ENCODE assay signal across 1 cellular context in genomic region chr19:18100710-18101109, GRCh38.
TF ChIP-seq lines count a peak whose summit lies in the region.

No MANE protein-coding gene starts in this region.

TF ChIP-seq in IMR-90, 13 proteins besides CTCF, POLR2A, EP300 and RAD21:
- no peak for TF ChIP-seq ELK1 (IDR thresholded peaks at IDR 0.05; ENCODE audit: borderline replicate concordance, low read depth, low read length)
- no peak for TF ChIP-seq SMC3 (IDR thresholded peaks at IDR 0.05; ENCODE audit: low read depth, low read length)
- TF ChIP-seq FOS (IDR thresholded peaks at IDR 0.05; ENCODE audit: low read depth, low read length) = no peak
TF ChIP-seq in IMR-90: peak in this region for 0.
